25 cellular contexts compared by ENCODE assay signal in genomic region chr6:33803571-33804053, GRCh38. TPM values are rescaled to one million over a fixed set of nuclear protein-coding genes. Genes with fewer than 3 reads are reported as not detected.
A peak's percentile ranks its signal among the peaks of the same experiment; 100 is the strongest.
DNase-seq lines count a peak whose midpoint lies in the region; ATAC-seq, FAIRE-seq and TF ChIP-seq lines count a peak whose summit lies in the region.
"Had no signal": no experiment of that assay in that cellular context is flagged by ENCODE, and none has a peak within 500 bp of the region (broad histone marks: within the 10 kb centered on the region; RNA-seq: fewer than 3 reads in every experiment).

A gene with protein sequence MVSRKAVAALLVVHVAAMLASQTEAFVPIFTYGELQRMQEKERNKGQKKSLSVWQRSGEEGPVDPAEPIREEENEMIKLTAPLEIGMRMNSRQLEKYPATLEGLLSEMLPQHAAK (minus strand): TSS chr6:33804003. CDS start chr6:33801163, 2,840 bp downstream.

- TF ChIP-seq CTCF in GM23338 (conservative IDR thresholded peaks at IDR 0.05; ENCODE audit: low read depth in 2 of 2) (no peak), brain (conservative IDR thresholded peaks at IDR 0.05) (no peak), kidney (IDR thresholded peaks at IDR 0.05; ENCODE audit: borderline replicate concordance, extremely low read depth, insufficient read depth) (no peak)

- no peaks in the 10 kb centered on the region for H3K79me2 ChIP-seq in GM23338 (replicated peaks; ENCODE audit: insufficient read depth)

- WGBS in small intestine, 3 donors = 77 to 80% (median 78%) methylated on average over 14 of the region's 14 CpGs

- H4K20me1 ChIP-seq in GM23338 (replicated peaks; ENCODE audit: insufficient read depth) = no peaks in the 10 kb centered on the region
- H4K20me1 ChIP-seq: BLaER1 had no signal

- no peaks in the 10 kb centered on the region for H3K9me3 Mint-ChIP-seq in GM23338
- H3K9me3 Mint-ChIP-seq in brain = peaks cover 0 to 6% (median 0%) of the 10 kb centered on the region in 5 experiments
- H3K9me3 Mint-ChIP-seq: CD4-positive, alpha-beta memory T cell; HFFc6 had no signal

- H3K9me2 ChIP-seq in GM23338 (ENCODE audit: insufficient read depth) = no peaks in the 10 kb centered on the region

- no peak within 1 kb of the TSS for H3K4me3 Mint-ChIP-seq in GM23338
- H3K4me3 Mint-ChIP-seq in brain = peak within 1 kb of the TSS in 1 of 5 experiments; percentile 23
- H3K4me3 Mint-ChIP-seq: CD14-positive monocyte; CD4-positive, alpha-beta memory T cell; HFFc6 had no signal

- H3K4me3 ChIP-seq in GM23338 = no peak within 1 kb of the TSS
- no peak within 1 kb of the TSS for H3K4me3 ChIP-seq in kidney (ENCODE audit: low read length in 2 of 2)
- H3K4me3 ChIP-seq in small intestine (ENCODE audit: low read depth in 1 of 2, low read length in 2 of 2) = no peak within 1 kb of the TSS
- H3K4me3 ChIP-seq: BLaER1, GM23248 had no signal

- no peaks in the 10 kb centered on the region for H3K27me3 ChIP-seq in GM23338 (ENCODE audit: insufficient read depth)
- H3K27me3 ChIP-seq in small intestine (ENCODE audit: control insufficient read depth in 2 of 2, insufficient read depth in 2 of 2, low read length in 2 of 2) = no peaks in the 10 kb centered on the region
- H3K27me3 ChIP-seq: BLaER1 had no signal

- intact Hi-C loops in kidney (cut with DNase I) = no loop called here

- H3K4me1 Mint-ChIP-seq in GM23338 (peaks cover 24% of the 10 kb centered on the region), brain (peaks cover 91% of the 10 kb centered on the region)

- H3K36me3 Mint-ChIP-seq in GM23338 (ENCODE audit: low read depth) (no peaks in the 10 kb centered on the region), brain (no peaks in the 10 kb centered on the region)
- H3K36me3 Mint-ChIP-seq: CD14-positive monocyte; CD4-positive, alpha-beta memory T cell had no signal

- H3K27ac Mint-ChIP-seq in GM23338 (no peak within 1 kb of the TSS), brain (peak within 1 kb of the TSS in 3 of 5 experiments; percentile 70 to 98 (median 72))
- H3K27ac Mint-ChIP-seq: CD14-positive monocyte; CD4-positive, alpha-beta memory T cell; HFFc6 had no signal

- no peak within 1 kb of the TSS for H3K4me2 ChIP-seq in GM23338
- H3K4me2 ChIP-seq: BLaER1 had no signal

- H3K36me3 ChIP-seq in GM23338 (ENCODE audit: insufficient read depth) (no peaks in the 10 kb centered on the region), kidney (ENCODE audit: control insufficient read depth in 1 of 2, insufficient read depth in 2 of 2, low read length in 2 of 2) (no peaks in the 10 kb centered on the region), small intestine (ENCODE audit: control insufficient read depth in 2 of 2, insufficient read depth in 2 of 2, low read length in 2 of 2) (no peaks in the 10 kb centered on the region)
- H3K36me3 ChIP-seq: BLaER1 had no signal

- H3K27me3 Mint-ChIP-seq in GM23338 (ENCODE audit: insufficient read depth, low read depth, poor library complexity) (peaks cover 14% of the 10 kb centered on the region), brain (peaks cover 22% of the 10 kb centered on the region)

- FAIRE-seq in kidney (lab: Jason Lieb, UNC) (no peak), small intestine (lab: Jason Lieb, UNC) (no peak)
- FAIRE-seq: GM12892, GM18507 had no signal

- H3K9ac ChIP-seq in kidney (ENCODE audit: low read length in 2 of 2) = no peak within 1 kb of the TSS
- H3K9ac ChIP-seq: BLaER1, GM23248 had no signal

- DNase-seq in GM23338 (ENCODE audit: low spot score) = no peak
- DNase-seq in kidney = peak; percentile 47
- DNase-seq in small intestine = no peak
- DNase-seq in T-helper 2 cell = no peak
- DNase-seq in NCI-H446 (lab: John Stamatoyannopoulos, UW) = no peak
- no peak for DNase-seq in middle frontal gyrus (ENCODE audit: extremely low spot score, low spot score)
- DNase-seq: 8988T; CD4-positive, alpha-beta memory T cell; DMS153; DMS79; GDM1; GM23248; H7; HFFc6 had no signal

- H3K9me3 ChIP-seq in kidney (ENCODE audit: control insufficient read depth in 1 of 2, low read length in 2 of 2) (no peaks in the 10 kb centered on the region), small intestine (ENCODE audit: control insufficient read depth, low read depth) (no peaks in the 10 kb centered on the region)
- H3K9me3 ChIP-seq: BLaER1 had no signal

- peak within 1 kb of the TSS; percentile 33; the same call in 1 of the 2 replicates for H2AFZ ChIP-seq in GM23338
- H2AFZ ChIP-seq: GM23248 had no signal

- ATAC-seq in GM23338 = no peak
- ATAC-seq: HCT116 had no signal

- H3K4me1 ChIP-seq in GM23338 (ENCODE audit: insufficient read depth) (peaks cover 10% of the 10 kb centered on the region), kidney (ENCODE audit: control insufficient read depth in 1 of 2, insufficient read depth in 1 of 2, low read depth in 1 of 2, low read length in 2 of 2) (no peaks in the 10 kb centered on the region), small intestine (ENCODE audit: control insufficient read depth in 2 of 2, insufficient read depth in 1 of 2, low read depth in 1 of 2, low read length in 1 of 2) (no peaks in the 10 kb centered on the region)

- H3K27ac ChIP-seq in GM23338 (ENCODE audit: low read depth) = no peak within 1 kb of the TSS
- H3K27ac ChIP-seq in kidney (ENCODE audit: low read depth in 2 of 2, low read length in 2 of 2) = no peak within 1 kb of the TSS
- no peak within 1 kb of the TSS for H3K27ac ChIP-seq in small intestine (ENCODE audit: low read depth in 1 of 2, low read length in 1 of 2)
- H3K27ac ChIP-seq: BLaER1, GM23248, HL-60 had no signal

- no peaks in the 10 kb centered on the region for H3F3A ChIP-seq in GM23338 (replicated peaks; ENCODE audit: low read depth)

TF ChIP-seq in GM23338, 12 proteins besides CTCF, POLR2A, EP300 and RAD21 (continues in another document):
- TF ChIP-seq, protein P1, sequence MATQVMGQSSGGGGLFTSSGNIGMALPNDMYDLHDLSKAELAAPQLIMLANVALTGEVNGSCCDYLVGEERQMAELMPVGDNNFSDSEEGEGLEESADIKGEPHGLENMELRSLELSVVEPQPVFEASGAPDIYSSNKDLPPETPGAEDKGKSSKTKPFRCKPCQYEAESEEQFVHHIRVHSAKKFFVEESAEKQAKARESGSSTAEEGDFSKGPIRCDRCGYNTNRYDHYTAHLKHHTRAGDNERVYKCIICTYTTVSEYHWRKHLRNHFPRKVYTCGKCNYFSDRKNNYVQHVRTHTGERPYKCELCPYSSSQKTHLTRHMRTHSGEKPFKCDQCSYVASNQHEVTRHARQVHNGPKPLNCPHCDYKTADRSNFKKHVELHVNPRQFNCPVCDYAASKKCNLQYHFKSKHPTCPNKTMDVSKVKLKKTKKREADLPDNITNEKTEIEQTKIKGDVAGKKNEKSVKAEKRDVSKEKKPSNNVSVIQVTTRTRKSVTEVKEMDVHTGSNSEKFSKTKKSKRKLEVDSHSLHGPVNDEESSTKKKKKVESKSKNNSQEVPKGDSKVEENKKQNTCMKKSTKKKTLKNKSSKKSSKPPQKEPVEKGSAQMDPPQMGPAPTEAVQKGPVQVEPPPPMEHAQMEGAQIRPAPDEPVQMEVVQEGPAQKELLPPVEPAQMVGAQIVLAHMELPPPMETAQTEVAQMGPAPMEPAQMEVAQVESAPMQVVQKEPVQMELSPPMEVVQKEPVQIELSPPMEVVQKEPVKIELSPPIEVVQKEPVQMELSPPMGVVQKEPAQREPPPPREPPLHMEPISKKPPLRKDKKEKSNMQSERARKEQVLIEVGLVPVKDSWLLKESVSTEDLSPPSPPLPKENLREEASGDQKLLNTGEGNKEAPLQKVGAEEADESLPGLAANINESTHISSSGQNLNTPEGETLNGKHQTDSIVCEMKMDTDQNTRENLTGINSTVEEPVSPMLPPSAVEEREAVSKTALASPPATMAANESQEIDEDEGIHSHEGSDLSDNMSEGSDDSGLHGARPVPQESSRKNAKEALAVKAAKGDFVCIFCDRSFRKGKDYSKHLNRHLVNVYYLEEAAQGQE (IDR thresholded peaks at IDR 0.05; ENCODE audit: unreplicated experiment) = no peak
- no peak for TF ChIP-seq POLR2AphosphoS5 (IDR thresholded peaks at IDR 0.05; ENCODE audit: low read depth)
- no peak for TF ChIP-seq JUNB (IDR thresholded peaks at IDR 0.05; ENCODE audit: unreplicated experiment)
- TF ChIP-seq ETS1 (IDR thresholded peaks at IDR 0.05) = no peak
- TF ChIP-seq ZNF331 (CRISPR knock-in tag; IDR thresholded peaks at IDR 0.05; ENCODE audit: low read depth) = no peak
- no peak for TF ChIP-seq NANOG (IDR thresholded peaks at IDR 0.05; ENCODE audit: borderline replicate concordance)
- TF ChIP-seq STAT1 (IDR thresholded peaks at IDR 0.05; ENCODE audit: unreplicated experiment) = no peak
- no peak for TF ChIP-seq EZH2phosphoT487 (IDR thresholded peaks at IDR 0.05; ENCODE audit: unreplicated experiment)
- TF ChIP-seq CREB1 (CRISPR knock-in tag; IDR thresholded peaks at IDR 0.05; ENCODE audit: low read depth) = no peak

RNA-seq across cellular contexts. Expression of the gene that starts here (rescaled TPM):
- total RNA-seq in GM23338 (2014; rRNA removed; shearing (Covaris generic)) = not detected in 2 replicates
- polyA plus RNA-seq in GM23338 (2016; fragmentation: Nextera tagmentation; extraction: Ambion mirVana) (not detected in 2 replicates), brain (ENCODE audit: insufficient read depth, low read depth, low replicate concordance) (not detected), kidney (ENCODE audit: insufficient read depth, low read depth, low replicate concordance) (not detected), small intestine (100 to 1,000 TPM in 2 of 3 donors, 10 to 100 TPM in 1; 89.2 to 264 (median 136) TPM)
- total RNA-seq in kidney = not detected
- total RNA-seq: A673; CD4-positive, alpha-beta memory T cell; Daoy; GM23248; H7; HFFc6; HT1080 had no signal
- polyA plus RNA-seq: AG04450; CD14-positive monocyte; CD4-positive, alpha-beta memory T cell; GM23248 had no signal

Comparison
In these comparisons a context has a peak if more than half of its experiments do, and no peak if none do; other contexts are left out.
1. RNA of the gene that starts here (polyA plus RNA-seq): 89.2 to 264 TPM in small intestine; not detected in kidney (single experiment), not detected in GM23338 and not detected in brain (single experiment); every median in the first group is over 10 times any median in the second.
2. Peak in DNase-seq in kidney; RNA of the gene not detected or under 1 TPM.